1 cellular context compared by ENCODE assay signal in the genomic region with DNA sequence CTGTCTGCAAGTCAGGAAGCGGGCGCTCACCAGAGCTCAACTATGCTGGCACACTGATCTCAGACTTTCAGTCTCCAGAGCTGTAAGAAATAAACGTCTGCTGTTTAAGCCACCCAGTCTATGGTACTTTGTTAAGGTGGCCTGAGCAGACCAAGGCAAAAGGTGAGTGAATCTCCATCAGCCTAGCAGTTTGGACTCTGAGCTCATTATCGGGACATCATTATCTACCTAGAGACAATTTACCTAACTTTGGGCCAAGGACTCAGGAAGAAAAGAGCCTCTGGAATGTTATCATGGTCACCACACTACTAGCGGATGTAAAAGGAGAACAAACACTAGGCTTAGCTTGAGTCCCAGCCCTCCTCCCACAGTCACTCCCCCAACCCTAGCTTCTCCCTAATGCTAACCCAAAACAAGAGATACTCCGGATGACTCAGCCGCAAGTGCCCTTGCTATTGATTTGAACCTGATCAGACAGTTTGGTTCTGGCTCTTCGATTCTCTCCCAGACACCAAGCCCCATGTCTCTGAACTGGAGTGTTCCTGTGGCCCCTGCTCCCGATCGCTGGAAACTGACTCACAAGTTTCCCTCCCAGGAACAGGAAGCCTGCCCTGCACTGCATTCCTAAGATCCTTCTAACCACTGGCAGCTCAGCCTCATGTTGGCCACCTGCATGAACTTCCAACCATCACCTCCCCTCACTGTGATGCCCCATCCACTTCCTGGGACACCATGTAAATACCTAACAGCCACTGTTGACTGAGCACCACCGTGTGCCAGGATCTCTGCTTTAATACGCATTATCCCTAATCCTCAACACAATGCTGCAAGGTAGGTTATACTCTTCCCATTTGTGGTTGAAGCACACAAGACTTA.
TF ChIP-seq lines count a peak whose summit lies in the region.

No MANE protein-coding gene starts in this region.

TF ChIP-seq in HepG2, 621 proteins besides CTCF, POLR2A, EP300 and RAD21 (continued from another document and continues in another):
- TF ChIP-seq, protein P1, sequence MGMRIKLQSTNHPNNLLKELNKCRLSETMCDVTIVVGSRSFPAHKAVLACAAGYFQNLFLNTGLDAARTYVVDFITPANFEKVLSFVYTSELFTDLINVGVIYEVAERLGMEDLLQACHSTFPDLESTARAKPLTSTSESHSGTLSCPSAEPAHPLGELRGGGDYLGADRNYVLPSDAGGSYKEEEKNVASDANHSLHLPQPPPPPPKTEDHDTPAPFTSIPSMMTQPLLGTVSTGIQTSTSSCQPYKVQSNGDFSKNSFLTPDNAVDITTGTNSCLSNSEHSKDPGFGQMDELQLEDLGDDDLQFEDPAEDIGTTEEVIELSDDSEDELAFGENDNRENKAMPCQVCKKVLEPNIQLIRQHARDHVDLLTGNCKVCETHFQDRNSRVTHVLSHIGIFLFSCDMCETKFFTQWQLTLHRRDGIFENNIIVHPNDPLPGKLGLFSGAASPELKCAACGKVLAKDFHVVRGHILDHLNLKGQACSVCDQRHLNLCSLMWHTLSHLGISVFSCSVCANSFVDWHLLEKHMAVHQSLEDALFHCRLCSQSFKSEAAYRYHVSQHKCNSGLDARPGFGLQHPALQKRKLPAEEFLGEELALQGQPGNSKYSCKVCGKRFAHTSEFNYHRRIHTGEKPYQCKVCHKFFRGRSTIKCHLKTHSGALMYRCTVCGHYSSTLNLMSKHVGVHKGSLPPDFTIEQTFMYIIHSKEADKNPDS (CRISPR knock-in tag; IDR thresholded peaks at IDR 0.05): no peak
- TF ChIP-seq, protein P2, sequence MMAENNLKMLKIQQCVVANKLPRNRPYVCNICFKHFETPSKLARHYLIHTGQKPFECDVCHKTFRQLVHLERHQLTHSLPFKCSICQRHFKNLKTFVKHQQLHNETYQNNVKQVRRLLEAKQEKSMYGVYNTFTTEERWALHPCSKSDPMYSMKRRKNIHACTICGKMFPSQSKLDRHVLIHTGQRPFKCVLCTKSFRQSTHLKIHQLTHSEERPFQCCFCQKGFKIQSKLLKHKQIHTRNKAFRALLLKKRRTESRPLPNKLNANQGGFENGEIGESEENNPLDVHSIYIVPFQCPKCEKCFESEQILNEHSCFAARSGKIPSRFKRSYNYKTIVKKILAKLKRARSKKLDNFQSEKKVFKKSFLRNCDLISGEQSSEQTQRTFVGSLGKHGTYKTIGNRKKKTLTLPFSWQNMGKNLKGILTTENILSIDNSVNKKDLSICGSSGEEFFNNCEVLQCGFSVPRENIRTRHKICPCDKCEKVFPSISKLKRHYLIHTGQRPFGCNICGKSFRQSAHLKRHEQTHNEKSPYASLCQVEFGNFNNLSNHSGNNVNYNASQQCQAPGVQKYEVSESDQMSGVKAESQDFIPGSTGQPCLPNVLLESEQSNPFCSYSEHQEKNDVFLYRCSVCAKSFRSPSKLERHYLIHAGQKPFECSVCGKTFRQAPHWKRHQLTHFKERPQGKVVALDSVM (CRISPR knock-in tag; IDR thresholded peaks at IDR 0.05): no peak
- TF ChIP-seq ZNF143 (CRISPR knock-in tag; IDR thresholded peaks at IDR 0.05) (no peak), SRF (IDR thresholded peaks at IDR 0.05; ENCODE audit: low read depth, low read length) (no peak), FOXM1 (CRISPR knock-in tag; IDR thresholded peaks at IDR 0.05) (no peak), PITX1 (CRISPR knock-in tag; IDR thresholded peaks at IDR 0.05) (peak; percentile 80; the same call in 1 of the 2 replicates), ZNF160 (CRISPR knock-in tag; IDR thresholded peaks at IDR 0.05) (no peak), SMAD1 (CRISPR knock-in tag; IDR thresholded peaks at IDR 0.05; ENCODE audit: borderline replicate concordance, low read depth) (no peak; the same call in 1 of the 2 replicates), SIX1 (CRISPR knock-in tag; IDR thresholded peaks at IDR 0.05; ENCODE audit: borderline replicate concordance) (peak; percentile 37; the same call in 1 of the 2 replicates), ADNP (CRISPR knock-in tag; IDR thresholded peaks at IDR 0.05) (no peak), HNF4G (IDR thresholded peaks at IDR 0.05; ENCODE audit: borderline replicate concordance, low read depth, low read length) (peak; percentile 63; the same call in 1 of the 2 replicates), HNF4G (CRISPR knock-in tag; IDR thresholded peaks at IDR 0.05; ENCODE audit: borderline replicate concordance, low read depth) (peak; percentile 54; the same call in 1 of the 2 replicates), ZSCAN9 (CRISPR knock-in tag; IDR thresholded peaks at IDR 0.05; ENCODE audit: borderline replicate concordance) (peak; percentile 39; the same call in 1 of the 2 replicates), TBX2 (CRISPR knock-in tag; IDR thresholded peaks at IDR 0.05; ENCODE audit: borderline replicate concordance) (peak; percentile 92), POGZ (CRISPR knock-in tag; IDR thresholded peaks at IDR 0.05) (peak; percentile 52), ONECUT2 (CRISPR knock-in tag; IDR thresholded peaks at IDR 0.05) (peak; percentile 93), CC2D1A (CRISPR knock-in tag; IDR thresholded peaks at IDR 0.05) (no peak), ZNF768 (CRISPR knock-in tag; IDR thresholded peaks at IDR 0.05) (peak; percentile 19; the same call in 1 of the 2 replicates), ETV6 (CRISPR knock-in tag; conservative IDR thresholded peaks at IDR 0.05) (no peak), ZNF354B (CRISPR knock-in tag; IDR thresholded peaks at IDR 0.05) (no peak), SYNCRIP (IDR thresholded peaks at IDR 0.05; ENCODE audit: insufficient read depth, low read depth, low read length) (no peak), KLF13 (CRISPR knock-in tag; IDR thresholded peaks at IDR 0.05) (no peak), CEBPB (IDR thresholded peaks at IDR 0.05; ENCODE audit: borderline replicate concordance, low read depth, low read length) (no peak), ZNF598 (CRISPR knock-in tag; IDR thresholded peaks at IDR 0.05; ENCODE audit: borderline replicate concordance) (no peak), SCMH1 (CRISPR knock-in tag; IDR thresholded peaks at IDR 0.05; ENCODE audit: borderline replicate concordance) (no peak)
- TF ChIP-seq, protein P3, sequence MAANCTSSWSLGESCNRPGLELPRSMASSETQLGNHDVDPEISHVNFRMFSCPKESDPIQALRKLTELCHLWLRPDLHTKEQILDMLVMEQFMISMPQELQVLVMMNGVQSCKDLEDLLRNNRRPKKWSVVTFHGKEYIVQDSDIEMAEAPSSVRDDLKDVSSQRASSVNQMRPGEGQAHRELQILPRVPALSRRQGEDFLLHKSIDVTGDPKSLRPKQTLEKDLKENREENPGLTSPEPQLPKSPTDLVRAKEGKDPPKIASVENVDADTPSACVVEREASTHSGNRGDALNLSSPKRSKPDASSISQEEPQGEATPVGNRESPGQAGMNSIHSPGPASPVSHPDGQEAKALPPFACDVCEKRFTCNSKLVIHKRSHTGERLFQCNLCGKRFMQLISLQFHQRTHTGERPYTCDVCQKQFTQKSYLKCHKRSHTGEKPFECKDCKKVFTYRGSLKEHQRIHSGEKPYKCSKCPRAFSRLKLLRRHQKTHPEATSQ (CRISPR knock-in tag; IDR thresholded peaks at IDR 0.05; ENCODE audit: borderline replicate concordance): peak; percentile 29; the same call in 1 of the 2 replicates
- TF ChIP-seq, protein P4, sequence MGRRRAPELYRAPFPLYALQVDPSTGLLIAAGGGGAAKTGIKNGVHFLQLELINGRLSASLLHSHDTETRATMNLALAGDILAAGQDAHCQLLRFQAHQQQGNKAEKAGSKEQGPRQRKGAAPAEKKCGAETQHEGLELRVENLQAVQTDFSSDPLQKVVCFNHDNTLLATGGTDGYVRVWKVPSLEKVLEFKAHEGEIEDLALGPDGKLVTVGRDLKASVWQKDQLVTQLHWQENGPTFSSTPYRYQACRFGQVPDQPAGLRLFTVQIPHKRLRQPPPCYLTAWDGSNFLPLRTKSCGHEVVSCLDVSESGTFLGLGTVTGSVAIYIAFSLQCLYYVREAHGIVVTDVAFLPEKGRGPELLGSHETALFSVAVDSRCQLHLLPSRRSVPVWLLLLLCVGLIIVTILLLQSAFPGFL (CRISPR knock-in tag; IDR thresholded peaks at IDR 0.05): no peak
- TF ChIP-seq, protein P5, sequence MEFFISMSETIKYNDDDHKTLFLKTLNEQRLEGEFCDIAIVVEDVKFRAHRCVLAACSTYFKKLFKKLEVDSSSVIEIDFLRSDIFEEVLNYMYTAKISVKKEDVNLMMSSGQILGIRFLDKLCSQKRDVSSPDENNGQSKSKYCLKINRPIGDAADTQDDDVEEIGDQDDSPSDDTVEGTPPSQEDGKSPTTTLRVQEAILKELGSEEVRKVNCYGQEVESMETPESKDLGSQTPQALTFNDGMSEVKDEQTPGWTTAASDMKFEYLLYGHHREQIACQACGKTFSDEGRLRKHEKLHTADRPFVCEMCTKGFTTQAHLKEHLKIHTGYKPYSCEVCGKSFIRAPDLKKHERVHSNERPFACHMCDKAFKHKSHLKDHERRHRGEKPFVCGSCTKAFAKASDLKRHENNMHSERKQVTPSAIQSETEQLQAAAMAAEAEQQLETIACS (CRISPR knock-in tag; IDR thresholded peaks at IDR 0.05): no peak
- TF ChIP-seq, protein P6, sequence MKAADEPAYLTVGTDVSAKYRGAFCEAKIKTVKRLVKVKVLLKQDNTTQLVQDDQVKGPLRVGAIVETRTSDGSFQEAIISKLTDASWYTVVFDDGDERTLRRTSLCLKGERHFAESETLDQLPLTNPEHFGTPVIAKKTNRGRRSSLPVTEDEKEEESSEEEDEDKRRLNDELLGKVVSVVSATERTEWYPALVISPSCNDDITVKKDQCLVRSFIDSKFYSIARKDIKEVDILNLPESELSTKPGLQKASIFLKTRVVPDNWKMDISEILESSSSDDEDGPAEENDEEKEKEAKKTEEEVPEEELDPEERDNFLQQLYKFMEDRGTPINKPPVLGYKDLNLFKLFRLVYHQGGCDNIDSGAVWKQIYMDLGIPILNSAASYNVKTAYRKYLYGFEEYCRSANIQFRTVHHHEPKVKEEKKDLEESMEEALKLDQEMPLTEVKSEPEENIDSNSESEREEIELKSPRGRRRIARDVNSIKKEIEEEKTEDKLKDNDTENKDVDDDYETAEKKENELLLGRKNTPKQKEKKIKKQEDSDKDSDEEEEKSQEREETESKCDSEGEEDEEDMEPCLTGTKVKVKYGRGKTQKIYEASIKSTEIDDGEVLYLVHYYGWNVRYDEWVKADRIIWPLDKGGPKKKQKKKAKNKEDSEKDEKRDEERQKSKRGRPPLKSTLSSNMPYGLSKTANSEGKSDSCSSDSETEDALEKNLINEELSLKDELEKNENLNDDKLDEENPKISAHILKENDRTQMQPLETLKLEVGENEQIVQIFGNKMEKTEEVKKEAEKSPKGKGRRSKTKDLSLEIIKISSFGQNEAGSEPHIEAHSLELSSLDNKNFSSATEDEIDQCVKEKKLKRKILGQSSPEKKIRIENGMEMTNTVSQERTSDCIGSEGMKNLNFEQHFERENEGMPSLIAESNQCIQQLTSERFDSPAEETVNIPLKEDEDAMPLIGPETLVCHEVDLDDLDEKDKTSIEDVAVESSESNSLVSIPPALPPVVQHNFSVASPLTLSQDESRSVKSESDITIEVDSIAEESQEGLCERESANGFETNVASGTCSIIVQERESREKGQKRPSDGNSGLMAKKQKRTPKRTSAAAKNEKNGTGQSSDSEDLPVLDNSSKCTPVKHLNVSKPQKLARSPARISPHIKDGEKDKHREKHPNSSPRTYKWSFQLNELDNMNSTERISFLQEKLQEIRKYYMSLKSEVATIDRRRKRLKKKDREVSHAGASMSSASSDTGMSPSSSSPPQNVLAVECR (CRISPR knock-in tag; IDR thresholded peaks at IDR 0.05; ENCODE audit: borderline replicate concordance): peak; percentile 50; the same call in 1 of the 2 replicates
- TF ChIP-seq, protein P7, sequence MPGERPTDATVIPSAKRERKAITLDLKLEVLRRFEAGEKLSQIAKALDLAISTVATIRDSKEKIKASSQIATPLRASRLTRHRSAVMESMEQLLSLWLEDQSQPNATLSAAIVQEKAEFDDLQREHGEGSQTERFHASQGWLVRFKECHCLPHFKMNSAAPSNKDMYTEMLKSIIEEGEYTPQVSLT (CRISPR knock-in tag; IDR thresholded peaks at IDR 0.05; ENCODE audit: borderline replicate concordance, low read depth): no peak
- TF ChIP-seq, protein P8, sequence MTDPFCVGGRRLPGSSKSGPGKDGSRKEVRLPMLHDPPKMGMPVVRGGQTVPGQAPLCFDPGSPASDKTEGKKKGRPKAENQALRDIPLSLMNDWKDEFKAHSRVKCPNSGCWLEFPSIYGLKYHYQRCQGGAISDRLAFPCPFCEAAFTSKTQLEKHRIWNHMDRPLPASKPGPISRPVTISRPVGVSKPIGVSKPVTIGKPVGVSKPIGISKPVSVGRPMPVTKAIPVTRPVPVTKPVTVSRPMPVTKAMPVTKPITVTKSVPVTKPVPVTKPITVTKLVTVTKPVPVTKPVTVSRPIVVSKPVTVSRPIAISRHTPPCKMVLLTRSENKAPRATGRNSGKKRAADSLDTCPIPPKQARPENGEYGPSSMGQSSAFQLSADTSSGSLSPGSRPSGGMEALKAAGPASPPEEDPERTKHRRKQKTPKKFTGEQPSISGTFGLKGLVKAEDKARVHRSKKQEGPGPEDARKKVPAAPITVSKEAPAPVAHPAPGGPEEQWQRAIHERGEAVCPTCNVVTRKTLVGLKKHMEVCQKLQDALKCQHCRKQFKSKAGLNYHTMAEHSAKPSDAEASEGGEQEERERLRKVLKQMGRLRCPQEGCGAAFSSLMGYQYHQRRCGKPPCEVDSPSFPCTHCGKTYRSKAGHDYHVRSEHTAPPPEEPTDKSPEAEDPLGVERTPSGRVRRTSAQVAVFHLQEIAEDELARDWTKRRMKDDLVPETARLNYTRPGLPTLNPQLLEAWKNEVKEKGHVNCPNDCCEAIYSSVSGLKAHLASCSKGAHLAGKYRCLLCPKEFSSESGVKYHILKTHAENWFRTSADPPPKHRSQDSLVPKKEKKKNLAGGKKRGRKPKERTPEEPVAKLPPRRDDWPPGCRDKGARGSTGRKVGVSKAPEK (CRISPR knock-in tag; IDR thresholded peaks at IDR 0.05; ENCODE audit: borderline replicate concordance): no peak
- TF ChIP-seq, protein P9, sequence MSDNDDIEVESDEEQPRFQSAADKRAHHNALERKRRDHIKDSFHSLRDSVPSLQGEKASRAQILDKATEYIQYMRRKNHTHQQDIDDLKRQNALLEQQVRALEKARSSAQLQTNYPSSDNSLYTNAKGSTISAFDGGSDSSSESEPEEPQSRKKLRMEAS (IDR thresholded peaks at IDR 0.05): peak; percentile 24; the same call in 1 of the 2 replicates
- TF ChIP-seq, protein P10, sequence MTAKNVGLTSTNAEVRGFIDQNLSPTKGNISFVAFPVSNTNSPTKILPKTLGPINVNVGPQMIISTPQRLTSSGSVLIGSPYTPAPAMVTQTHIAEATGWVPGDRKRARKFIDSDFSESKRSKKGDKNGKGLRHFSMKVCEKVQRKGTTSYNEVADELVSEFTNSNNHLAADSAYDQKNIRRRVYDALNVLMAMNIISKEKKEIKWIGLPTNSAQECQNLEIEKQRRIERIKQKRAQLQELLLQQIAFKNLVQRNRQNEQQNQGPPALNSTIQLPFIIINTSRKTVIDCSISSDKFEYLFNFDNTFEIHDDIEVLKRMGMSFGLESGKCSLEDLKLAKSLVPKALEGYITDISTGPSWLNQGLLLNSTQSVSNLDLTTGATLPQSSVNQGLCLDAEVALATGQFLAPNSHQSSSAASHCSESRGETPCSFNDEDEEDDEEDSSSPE (CRISPR knock-in tag; IDR thresholded peaks at IDR 0.05): no peak
- TF ChIP-seq, protein P11, sequence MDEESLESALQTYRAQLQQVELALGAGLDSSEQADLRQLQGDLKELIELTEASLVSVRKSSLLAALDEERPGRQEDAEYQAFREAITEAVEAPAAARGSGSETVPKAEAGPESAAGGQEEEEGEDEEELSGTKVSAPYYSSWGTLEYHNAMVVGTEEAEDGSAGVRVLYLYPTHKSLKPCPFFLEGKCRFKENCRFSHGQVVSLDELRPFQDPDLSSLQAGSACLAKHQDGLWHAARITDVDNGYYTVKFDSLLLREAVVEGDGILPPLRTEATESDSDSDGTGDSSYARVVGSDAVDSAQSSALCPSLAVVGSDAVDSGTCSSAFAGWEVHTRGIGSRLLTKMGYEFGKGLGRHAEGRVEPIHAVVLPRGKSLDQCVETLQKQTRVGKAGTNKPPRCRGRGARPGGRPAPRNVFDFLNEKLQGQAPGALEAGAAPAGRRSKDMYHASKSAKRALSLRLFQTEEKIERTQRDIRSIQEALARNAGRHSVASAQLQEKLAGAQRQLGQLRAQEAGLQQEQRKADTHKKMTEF (CRISPR knock-in tag; IDR thresholded peaks at IDR 0.05): no peak
